ENCODE assay signal across 27 cellular contexts in the genomic region with DNA sequence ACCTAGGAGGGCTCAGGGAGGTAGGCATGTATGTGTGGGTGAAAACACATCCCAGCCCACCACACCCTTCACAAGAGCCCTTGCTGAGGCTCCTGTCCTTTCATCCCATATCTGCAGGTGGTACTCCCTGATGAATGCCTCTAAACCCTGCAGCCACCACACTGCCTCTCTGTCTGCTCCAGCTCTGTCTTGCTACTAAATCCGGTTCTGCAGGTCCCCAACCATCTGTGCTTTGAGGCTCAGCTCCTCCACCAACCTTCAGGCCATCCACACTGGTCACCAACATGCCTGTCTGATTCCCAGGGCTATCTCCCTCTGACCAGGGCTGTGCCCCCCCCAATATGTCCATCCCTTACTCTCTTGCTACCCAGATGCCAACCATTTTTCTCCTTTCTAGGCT.
A peak's percentile ranks its signal among the peaks of the same experiment; 100 is the strongest.
DNase-seq lines count a peak whose midpoint lies in the region; ATAC-seq, FAIRE-seq and TF ChIP-seq lines count a peak whose summit lies in the region.
"Had no signal": no experiment of that assay in that cellular context is flagged by ENCODE, and none has a peak within 500 bp of the region (broad histone marks: within the 10 kb centered on the region; RNA-seq: fewer than 3 reads in every experiment).

No MANE protein-coding gene starts in this region.

- intact Hi-C loops in vagina (cut with DNase I), result no loop called here

- no peaks in the 10 kb centered on the region for H3K79me2 ChIP-seq in SK-N-SH (ENCODE audit: insufficient read depth)
- H3K79me2 ChIP-seq in keratinocyte (ENCODE audit: control insufficient read depth, insufficient read depth, low read length), result no peaks in the 10 kb centered on the region

- POLR2A ChIA-PET in SK-N-SH (lab: Yijun Ruan, JAX) (no interaction called here), WTC11 (lab: Charles Lee) (interaction anchor here (1.0 kb wide), 1 partner anchor 9 kb away, joined by 3 read pairs; no protein-coding TSS in a partner anchor)

- no peak overlapping the region for H3K9ac ChIP-seq in SK-N-SH
- H3K9ac ChIP-seq in keratinocyte (ENCODE audit: control insufficient read depth, extremely low read depth, insufficient read depth, low read length), result peak overlapping the region; percentile 23

- no peaks in the 10 kb centered on the region for H3K9me2 ChIP-seq in SK-N-SH

- TF ChIP-seq RAD21 in SK-N-SH (IDR thresholded peaks at IDR 0.05; ENCODE audit: low read length), result no peak

- DNase-seq in SK-N-SH (no peak), WTC11 (ENCODE audit: low spot score) (no peak), keratinocyte (ENCODE audit: low read depth, low spot score) (no peak), vagina (ENCODE audit: extremely low spot score in 2 of 2) (peak in 1 of 2 donors; percentile 87), middle frontal gyrus (ENCODE audit: extremely low spot score, low spot score) (no peak), midbrain (lab: John Stamatoyannopoulos, UW) (no peak)
- no peak for DNase-seq in stimulated activated CD4-positive, alpha-beta T cell treated with anti-CD3 and anti-CD28 coated beads, Interleukin-4, amount 100 ng/mL, for 4 hours
- DNase-seq: activated CD4-positive, alpha-beta T cell treated with anti-CD3 and anti-CD28 coated beads for 48 hours; activated gamma-delta T cell; activated naive CD8-positive, alpha-beta T cell treated with anti-CD3 and anti-CD28 coated beads, Interleukin-2, amount 10 ng/mL, durations not matched to agents 7 days and 5 days; activated T-cell treated with anti-CD3 and anti-CD28 coated beads, Interleukin-2, amount 50 U/mL, for 24 hours; cerebellar nuclear complex; DMS153; dorsolateral prefrontal cortex; KBM-7; NCI-H1417 treated with DMSO at 0.1 percent for 48 hours; NCI-H2081 treated with DMSO at 0.1 percent for 48 hours; NCI-H774; OCI-M1; Right ventricle myocardium superior; sigmoid colon; uterus had no signal

- no peaks in the 10 kb centered on the region for H4K20me1 ChIP-seq in SK-N-SH (ENCODE audit: insufficient read depth)
- H4K20me1 ChIP-seq in keratinocyte (ENCODE audit: control insufficient read depth, extremely low read depth, insufficient read depth, low read length), result no peaks in the 10 kb centered on the region

- 13% methylated on average over 1 of the region's 1 CpG for WGBS in SK-N-SH (ENCODE audit: low lambda C conversion rate)

- H3K9me1 ChIP-seq in keratinocyte (ENCODE audit: control insufficient read depth, extremely low read depth, insufficient read depth, low read length), result no peaks in the 10 kb centered on the region

- H3K4me2 ChIP-seq in SK-N-SH (peak overlapping the region; percentile 45; the same call in 1 of the 2 replicates), keratinocyte (ENCODE audit: control insufficient read depth, extremely low read depth, insufficient read depth, low read depth, low read length) (peak overlapping the region; percentile 19)

- H3K4me1 Mint-ChIP-seq in WTC11, result 0 out of 2 replicates have a peak, but pooled peaks cover 10% of the 10 kb centered on the region
- H3K4me1 Mint-ChIP-seq: activated naive CD8-positive, alpha-beta T cell treated with anti-CD3 and anti-CD28 coated beads, Interleukin-2, amount 10 ng/mL, durations not matched to agents 7 days and 5 days had no signal

- H3K36me3 ChIP-seq in SK-N-SH (replicated peaks in 1 of 2; ENCODE audit: control insufficient read depth in 1 of 2, insufficient read depth in 2 of 2, low read length in 1 of 2), result no peaks in the 10 kb centered on the region
- no peaks in the 10 kb centered on the region for H3K36me3 ChIP-seq in keratinocyte (ENCODE audit: control insufficient read depth in 2 of 2, extremely low read depth in 1 of 2, insufficient read depth in 2 of 2, low read length in 2 of 2)
- H3K36me3 ChIP-seq in vagina, result no peaks in the 10 kb centered on the region
- H3K36me3 ChIP-seq: sigmoid colon, uterus had no signal

- H3K4me3 ChIP-seq in SK-N-SH (ENCODE audit: low read depth in 2 of 2, low read length in 1 of 2) (no peak overlapping the region), keratinocyte (ENCODE audit: control insufficient read depth in 2 of 3, extremely low read depth in 1 of 3, insufficient read depth in 2 of 3, low read depth in 1 of 3, low read length in 3 of 3) (no peak overlapping the region), vagina (no peak overlapping the region)
- H3K4me3 ChIP-seq: dorsolateral prefrontal cortex, sigmoid colon, uterus had no signal

- peaks cover 3% of the 10 kb centered on the region in 2 experiments; a peak in 2 of 4 replicates for H3K4me1 ChIP-seq in SK-N-SH (ENCODE audit: control insufficient read depth in 1 of 2, insufficient read depth in 2 of 2, low read depth in 1 of 2, low read length in 1 of 2)
- H3K4me1 ChIP-seq in keratinocyte (ENCODE audit: control insufficient read depth, extremely low read depth, insufficient read depth, low read length), result peaks cover 33% of the 10 kb centered on the region
- peaks cover 12% of the 10 kb centered on the region for H3K4me1 ChIP-seq in vagina
- H3K4me1 ChIP-seq: uterus had no signal

- H3F3A ChIP-seq in SK-N-SH (replicated peaks; ENCODE audit: insufficient read depth), result no peaks in the 10 kb centered on the region

- H3K27ac ChIP-seq in SK-N-SH (ENCODE audit: low read depth in 2 of 2, low read length in 1 of 2) (no peak overlapping the region), keratinocyte (ENCODE audit: control insufficient read depth, insufficient read depth, low read length) (peak overlapping the region; percentile 88), vagina (peak overlapping the region; percentile 57)
- H3K27ac ChIP-seq: dorsolateral prefrontal cortex, sigmoid colon, uterus had no signal

- CTCF ChIA-PET in SK-N-SH (lab: Yijun Ruan, JAX) (interaction anchor here (1.3 kb wide), 2 partner anchors 9 to 11 kb away, joined by 4 to 9 read pairs; no protein-coding TSS in a partner anchor), WTC11 (lab: Charles Lee) (interaction anchor here (0.6 to 1.5 kb wide), 5 partner anchors 9 to 143 kb away, joined by 3 to 5 read pairs (median 4); no protein-coding TSS in a partner anchor)

- H3K9me3 ChIP-seq in SK-N-SH (no peaks in the 10 kb centered on the region), keratinocyte (ENCODE audit: control insufficient read depth, low read depth, low read length) (no peaks in the 10 kb centered on the region), vagina (no peaks in the 10 kb centered on the region)
- H3K9me3 ChIP-seq: sigmoid colon, uterus had no signal

- H3K27me3 ChIP-seq in SK-N-SH (ENCODE audit: insufficient read depth) (peaks cover 14% of the 10 kb centered on the region; the same call in 1 of the 2 replicates), keratinocyte (ENCODE audit: control insufficient read depth, extremely low read depth, insufficient read depth, low read length) (no peaks in the 10 kb centered on the region), vagina (no peaks in the 10 kb centered on the region)
- H3K27me3 ChIP-seq: dorsolateral prefrontal cortex, sigmoid colon, uterus had no signal

- dilution Hi-C loops in keratinocyte (cut with MboI; ENCODE audit: extremely low pct_ligation_motif_present, low sequenced_read_pairs), result no loop called here

- no peak for FAIRE-seq in keratinocyte (lab: Jason Lieb, UNC)
- FAIRE-seq: G401.6 had no signal

- H3K4me3 Mint-ChIP-seq in WTC11, result no peak overlapping the region
- H3K4me3 Mint-ChIP-seq: activated naive CD8-positive, alpha-beta T cell treated with anti-CD3 and anti-CD28 coated beads, Interleukin-2, amount 10 ng/mL, durations not matched to agents 7 days and 5 days; activated T-cell treated with anti-CD3 and anti-CD28 coated beads, Interleukin-2, amount 50 U/mL, for 24 hours; stimulated activated naive CD8-positive, alpha-beta T cell treated with anti-CD3 and anti-CD28 coated beads, Interleukin-15, Interleukin-2, amounts not matched to agents 100 ng/mL and 50 ng/mL, for 24 hours; T-helper 2 cell treated with Interferon-gamma antibody and Interleukin-4, amounts not matched to agents 5 μg/mL and 100 μg/mL, for 36 hours had no signal

- no peak overlapping the region for H2AFZ ChIP-seq in SK-N-SH (ENCODE audit: low read depth)
- no peak overlapping the region for H2AFZ ChIP-seq in keratinocyte (ENCODE audit: control insufficient read depth, low read length)

- no peak for TF ChIP-seq POLR2A in vagina (IDR thresholded peaks at IDR 0.05)

- H3K27me3 Mint-ChIP-seq in WTC11 (ENCODE audit: low read depth), result peaks cover 5% of the 10 kb centered on the region

- ATAC-seq in SK-N-SH treated with all-trans-retinoic acid at 6 μM for 48 hours (no peak), WTC11 (peak; percentile 34; the same call in 1 of the 2 replicates)

- H3K36me3 Mint-ChIP-seq in WTC11, result no peaks in the 10 kb centered on the region
- H3K36me3 Mint-ChIP-seq: activated naive CD8-positive, alpha-beta T cell treated with anti-CD3 and anti-CD28 coated beads, Interleukin-2, amount 10 ng/mL, durations not matched to agents 7 days and 5 days had no signal

- TF ChIP-seq EP300 in SK-N-SH (IDR thresholded peaks at IDR 0.05; ENCODE audit: borderline replicate concordance in 1 of 2, low read depth in 1 of 2, low read length in 1 of 2), result no peak

- H3K9me3 Mint-ChIP-seq in WTC11, result no peaks in the 10 kb centered on the region
- H3K9me3 Mint-ChIP-seq: activated naive CD8-positive, alpha-beta T cell treated with anti-CD3 and anti-CD28 coated beads, Interleukin-2, amount 10 ng/mL, durations not matched to agents 7 days and 5 days; T-helper 2 cell treated with Interferon-gamma antibody and Interleukin-4, amounts not matched to agents 5 μg/mL and 100 μg/mL, for 36 hours had no signal

- no peak for TF ChIP-seq CTCF in SK-N-SH (IDR thresholded peaks at IDR 0.05)
- no peak for TF ChIP-seq CTCF in WTC11 (IDR thresholded peaks at IDR 0.05)
- TF ChIP-seq CTCF in keratinocyte (optimal IDR thresholded peaks at IDR 0.05 in 1 of 3, IDR thresholded peaks at IDR 0.05 in 1 of 3, conservative IDR thresholded peaks at IDR 0.05 in 1 of 3; ENCODE audit: extremely low read depth in 1 of 3, insufficient read depth in 2 of 3, low read length in 3 of 3), result no peak
- TF ChIP-seq CTCF in vagina (IDR thresholded peaks at IDR 0.05), result no peak

- H3K27ac Mint-ChIP-seq in WTC11, result no peak overlapping the region
- H3K27ac Mint-ChIP-seq: activated naive CD8-positive, alpha-beta T cell treated with anti-CD3 and anti-CD28 coated beads, Interleukin-2, amount 10 ng/mL, durations not matched to agents 7 days and 5 days; activated T-cell treated with anti-CD3 and anti-CD28 coated beads, Interleukin-2, amount 50 U/mL, for 24 hours; progenitor cell of endocrine pancreas; stimulated activated naive CD8-positive, alpha-beta T cell treated with anti-CD3 and anti-CD28 coated beads, Interleukin-15, Interleukin-2, amounts not matched to agents 100 ng/mL and 50 ng/mL, for 24 hours; T-helper 2 cell treated with Interferon-gamma antibody and Interleukin-4, amounts not matched to agents 5 μg/mL and 100 μg/mL, for 36 hours had no signal

TF ChIP-seq in SK-N-SH, 30 proteins besides CTCF, POLR2A, EP300 and RAD21 (continues in another document):
- TF ChIP-seq NRF1 (IDR thresholded peaks at IDR 0.05; ENCODE audit: low read depth, low read length), result no peak
- TF ChIP-seq SMC3 (IDR thresholded peaks at IDR 0.05; ENCODE audit: low read depth, low read length), result no peak

TF ChIP-seq in SK-N-SH treated with all-trans-retinoic acid at 6 μM for 48 hours, 23 proteins besides CTCF, POLR2A, EP300 and RAD21 (continues in another document):
- no peak for TF ChIP-seq ZNF70 (CRISPR knock-in tag; IDR thresholded peaks at IDR 0.05)
- TF ChIP-seq TOX (CRISPR knock-in tag; IDR thresholded peaks at IDR 0.05; ENCODE audit: borderline replicate concordance), result no peak

TF ChIP-seq in WTC11, 78 proteins besides CTCF, POLR2A, EP300 and RAD21 (continues in another document):
- no peak for TF ChIP-seq MYBL2 (CRISPR knock-in tag; IDR thresholded peaks at IDR 0.05)

Comparison
In these comparisons a context has a peak if more than half of its experiments do, and no peak if none do; other contexts are left out.
1. H3K27ac ChIP-seq: peak in keratinocyte (single experiment) and vagina (single experiment); none in SK-N-SH (0 of 2).